9 cellular contexts compared by ENCODE assay signal in the genomic region with DNA sequence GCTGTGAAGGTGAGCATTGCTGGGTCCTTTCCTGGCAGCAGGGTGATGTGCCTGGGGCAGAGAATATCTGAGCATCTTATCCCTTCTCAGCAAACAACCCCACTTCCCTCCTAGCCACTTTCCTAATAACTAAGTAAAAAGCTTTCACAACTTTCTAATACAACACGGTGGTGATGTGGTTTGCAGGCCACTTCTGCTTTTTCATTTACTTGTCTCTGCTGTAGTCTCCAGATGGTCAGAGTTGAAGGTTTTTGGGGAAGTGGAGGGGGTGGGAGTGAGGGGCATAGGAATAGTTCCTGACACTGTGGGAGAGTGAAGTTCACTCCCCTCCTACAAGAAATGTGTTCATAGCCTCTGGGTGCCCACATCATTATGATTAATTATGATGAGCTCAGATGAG. TPM values are rescaled to one million over a fixed set of nuclear protein-coding genes. Genes with fewer than 3 reads are reported as not detected.
DNase-seq lines count a peak whose midpoint lies in the region; ATAC-seq and TF ChIP-seq lines count a peak whose summit lies in the region.
"Had no signal": no experiment of that assay in that cellular context is flagged by ENCODE, and none has a peak within 500 bp of the region (broad histone marks: within the 10 kb centered on the region; RNA-seq: fewer than 3 reads in every experiment).

No MANE protein-coding gene starts in this region.

- POLR2A ChIA-PET in PC-3 (lab: Charles Lee; ENCODE audit: unreplicated experiment): no interaction called here

- no peak overlapping the region for H3K27ac Mint-ChIP-seq in nephron progenitor cell

- no peaks in the 10 kb centered on the region for H3K27me3 ChIP-seq in PC-3 (ENCODE audit: low read length)

- no peaks in the 10 kb centered on the region for H3K9me3 Mint-ChIP-seq in nephron progenitor cell

- peak; percentile 70 for ATAC-seq in GM21576 (IDR thresholded peaks at IDR 0.05; ENCODE audit: unreplicated experiment)
- peak; percentile 68 for ATAC-seq in HG03565 (IDR thresholded peaks at IDR 0.05; ENCODE audit: unreplicated experiment)
- ATAC-seq in esophagus mucosa: peak; percentile 40
- no peak for ATAC-seq in GM21526 (IDR thresholded peaks at IDR 0.05; ENCODE audit: low FRiP score, unreplicated experiment)
- no peak for ATAC-seq in PC-3

- no peak overlapping the region for H2AFZ ChIP-seq in PC-3 (ENCODE audit: low read length)

- H3K9me2 ChIP-seq in PC-3 (replicated peaks; ENCODE audit: low read length): no peaks in the 10 kb centered on the region

- BruUV-seq in PC-3 (replicated peaks; lab: Mats Ljungman, UMichigan): no TSS peak

- no peaks in the 10 kb centered on the region for H3K79me2 ChIP-seq in PC-3 (ENCODE audit: low read length)

- H3F3A ChIP-seq in PC-3 (ENCODE audit: low read length, unreplicated experiment): no peaks in the 10 kb centered on the region

- H3K27ac ChIP-seq in PC-3 (ENCODE audit: low read length): no peak overlapping the region

- no peak overlapping the region for H3K4me3 Mint-ChIP-seq in nephron progenitor cell

- intact Hi-C loops in PC-3 (cut with micrococcal nuclease): no loop called here

- TF ChIP-seq CTCF in GM13977 (IDR thresholded peaks at IDR 0.05; ENCODE audit: extremely low read depth, insufficient read depth, missing control alignments) (no peak), nephron progenitor cell (IDR thresholded peaks at IDR 0.05) (no peak), PC-3 (conservative IDR thresholded peaks at IDR 0.05; ENCODE audit: low read depth, low read length) (no peak)

- H3K4me3 ChIP-seq in PC-3 (ENCODE audit: low read length): no peak overlapping the region

- no peaks in the 10 kb centered on the region for H3K36me3 ChIP-seq in PC-3 (ENCODE audit: low read depth, low read length)

- peaks cover 38% of the 10 kb centered on the region for H3K4me1 Mint-ChIP-seq in nephron progenitor cell

- in situ Hi-C loops in GM13977 (cut with MboI; ENCODE audit: low pct_unique_long_range_greater_than_20kb, low sequenced_read_pairs, unreplicated experiment): no loop called here
- in situ Hi-C loops in G401 (cut with HindIII; ENCODE audit: low sequenced_read_pairs): loop anchor here (10.0 kb wide), 1 partner anchor 187 kb away; a partner anchor contains a TSS

- no peaks in the 10 kb centered on the region for H4K20me1 ChIP-seq in PC-3 (ENCODE audit: low read length)

- peaks cover 20% of the 10 kb centered on the region for H3K36me3 Mint-ChIP-seq in nephron progenitor cell (ENCODE audit: low read depth)

- H3K27me3 Mint-ChIP-seq in nephron progenitor cell (ENCODE audit: low read depth, poor library complexity): peaks cover 8% of the 10 kb centered on the region

- no peak overlapping the region for H3K4me2 ChIP-seq in PC-3 (ENCODE audit: low read length)

- CTCF ChIA-PET in PC-3 (lab: Charles Lee): no interaction called here

- H3K9ac ChIP-seq in PC-3 (ENCODE audit: low read length): no peak overlapping the region

- H3K4me1 ChIP-seq in PC-3 (ENCODE audit: insufficient read depth, low read length): no peaks in the 10 kb centered on the region

- H3K9me3 ChIP-seq in PC-3 (ENCODE audit: low read length): no peaks in the 10 kb centered on the region

- DNase-seq in GM13977 (ENCODE audit: low spot score) (peak; percentile 69), nephron progenitor cell (no peak), PC-3 (no peak), G401 (ENCODE audit: low spot score) (no peak)
- DNase-seq: NCI-H1048 had no signal

RNA-seq across cellular contexts. Expression of a gene that starts 11.6 kb away (rescaled TPM):
- total RNA-seq in esophagus mucosa: 0.40 TPM
- not detected in 2 replicates for total RNA-seq in PC-3 (2014; rRNA removed)
- total RNA-seq in G401 (2014; rRNA removed; shearing (Covaris generic)): not detected in 2 replicates

RNA-seq across cellular contexts. Expression of a gene that starts 40.1 kb away (rescaled TPM):
- total RNA-seq in esophagus mucosa: 4.1 TPM
- not detected in 2 replicates for total RNA-seq in PC-3 (2014; rRNA removed)
- total RNA-seq in G401 (2014; rRNA removed; shearing (Covaris generic)): not detected in 2 replicates

Comparison
In these comparisons a context has a peak if more than half of its experiments do, and no peak if none do; other contexts are left out.
1. ATAC-seq: peak in GM21576 (single experiment), HG03565 (single experiment) and esophagus mucosa (single experiment); none in GM21526 (single experiment) and PC-3 (single experiment).